16 cellular contexts compared by ENCODE assay signal in genomic region chr1:222620566-222620965, GRCh38.
DNase-seq lines count a peak whose midpoint lies in the region; ATAC-seq and TF ChIP-seq lines count a peak whose summit lies in the region.
"Had no signal": no experiment of that assay in that cellular context is flagged by ENCODE, and none has a peak within 500 bp of the region (broad histone marks: within the 10 kb centered on the region; RNA-seq: fewer than 3 reads in every experiment).

No MANE protein-coding gene starts in this region.

- no peak for DNase-seq in activated naive CD4-positive, alpha-beta T cell (lab: John Stamatoyannopoulos, UW)
- DNase-seq in NCI-H2081 treated with DMSO at 0.1 percent for 48 hours (lab: John Stamatoyannopoulos, UW): no peak
- DNase-seq: activated CD4-positive, alpha-beta memory T cell treated with anti-CD3 and anti-CD28 coated beads for 36 hours; EL; hypothalamus; NCI-H1436; NCI-H524 treated with DMSO at 0.1 percent for 48 hours had no signal

- no peak for TF ChIP-seq CTCF in VCaP (conservative IDR thresholded peaks at IDR 0.05)

- peak overlapping the region; percentile 92 for H3K27ac ChIP-seq in VCaP
- H3K27ac ChIP-seq: BLaER1 treated with 17β-estradiol and CSF1 and Interleukin-3, amounts not matched to agents 10 nM and 100 nM; neutrophil had no signal

- ATAC-seq in GM18861 (IDR thresholded peaks at IDR 0.05; ENCODE audit: unreplicated experiment) (peak; percentile 71), GM21576 (IDR thresholded peaks at IDR 0.05; ENCODE audit: unreplicated experiment) (peak; percentile 24), HG03108 (IDR thresholded peaks at IDR 0.05; ENCODE audit: unreplicated experiment) (peak; percentile 35), GM18873 (IDR thresholded peaks at IDR 0.05; ENCODE audit: low FRiP score, unreplicated experiment) (no peak), SK-N-SH treated with all-trans-retinoic acid at 6 μM for 48 hours (no peak)
- ATAC-seq: activated naive CD4-positive, alpha-beta T cell treated with anti-CD3 and anti-CD28 coated beads, Interleukin-2, amount 50 U/mL, for 72 hours had no signal

TF ChIP-seq in SK-N-SH treated with all-trans-retinoic acid at 6 μM for 48 hours, 23 proteins besides CTCF, POLR2A, EP300 and RAD21:
- TF ChIP-seq RARB (CRISPR knock-in tag; IDR thresholded peaks at IDR 0.05) (no peak), SNAI2 (CRISPR knock-in tag; IDR thresholded peaks at IDR 0.05) (no peak), ZNF70 (CRISPR knock-in tag; IDR thresholded peaks at IDR 0.05) (no peak), ZNF8 (CRISPR knock-in tag; IDR thresholded peaks at IDR 0.05) (no peak), CSRNP3 (CRISPR knock-in tag; IDR thresholded peaks at IDR 0.05) (no peak), PPARA (CRISPR knock-in tag; IDR thresholded peaks at IDR 0.05; ENCODE audit: borderline replicate concordance) (no peak)
TF ChIP-seq in SK-N-SH treated with all-trans-retinoic acid at 6 μM for 48 hours: peak in this region for 0.

Comparison
In these comparisons a context has a peak if more than half of its experiments do, and no peak if none do; other contexts are left out.
1. ATAC-seq: peak in GM18861 (single experiment), GM21576 (single experiment) and HG03108 (single experiment); none in GM18873 (single experiment) and SK-N-SH treated with all-trans-retinoic acid at 6 μM for 48 hours (single experiment).